8 cellular contexts compared by ENCODE assay signal in the genomic region with DNA sequence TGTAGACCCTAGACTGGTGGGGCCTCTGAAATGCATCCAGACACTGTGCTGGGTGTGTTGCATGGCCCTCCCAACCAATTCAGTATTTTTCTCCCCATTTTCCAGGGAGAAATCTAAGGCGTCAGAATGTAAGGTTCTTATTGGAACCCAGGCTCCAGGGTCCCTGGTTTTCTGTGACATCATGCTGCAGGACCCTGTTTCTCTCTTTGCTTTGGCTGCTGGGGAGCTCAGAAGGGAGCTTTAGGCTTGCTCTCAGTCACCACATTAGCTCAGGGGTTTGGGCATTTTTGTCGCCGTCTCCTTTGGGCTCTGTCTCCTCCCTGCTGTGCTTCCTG. TPM values are rescaled to one million over a fixed set of nuclear protein-coding genes. Genes with fewer than 3 reads are reported as not detected.
DNase-seq lines count a peak whose midpoint lies in the region; ATAC-seq and TF ChIP-seq lines count a peak whose summit lies in the region.

No MANE protein-coding gene starts in this region.

- peaks cover 0 to 2% (median 0%) of the 10 kb centered on the region in 7 donors for H3K9me3 Mint-ChIP-seq in CD4-positive, CD25-positive, alpha-beta regulatory T cell
- H3K9me3 Mint-ChIP-seq in brain, result peaks cover 0 to 2% (median 0%) of the 10 kb centered on the region in 5 experiments
- H3K9me3 Mint-ChIP-seq in natural killer cell, result no peaks in the 10 kb centered on the region

- peak in 1 of 2 donors; percentile 26 for ATAC-seq in CD4-positive, CD25-positive, alpha-beta regulatory T cell (ENCODE audit: low read depth in 2 of 2)
- no peak for ATAC-seq in natural killer cell
- no peak for ATAC-seq in GM18867 (IDR thresholded peaks at IDR 0.05; ENCODE audit: unreplicated experiment)
- ATAC-seq in GM18868 (IDR thresholded peaks at IDR 0.05; ENCODE audit: unreplicated experiment), result no peak

- no peaks in the 10 kb centered on the region for H3K9me3 ChIP-seq in CD4-positive, CD25-positive, alpha-beta regulatory T cell (ENCODE audit: control insufficient read depth in 2 of 2, low read length in 2 of 2)

- H3K27ac ChIP-seq in CD4-positive, CD25-positive, alpha-beta regulatory T cell (ENCODE audit: insufficient read depth, low read length, poor library complexity, severe bottlenecking), result peak overlapping the region; percentile 8
- H3K27ac ChIP-seq in HL-60 (replicated peaks), result peak overlapping the region; percentile 82

- no peaks in the 10 kb centered on the region for H3K36me3 Mint-ChIP-seq in CD4-positive, CD25-positive, alpha-beta regulatory T cell
- H3K36me3 Mint-ChIP-seq in brain (no peaks in the 10 kb centered on the region), natural killer cell (peaks cover 5% of the 10 kb centered on the region)

- peak overlapping the region; percentile 49 to 89 (median 82) for H3K27ac Mint-ChIP-seq in CD4-positive, CD25-positive, alpha-beta regulatory T cell
- H3K27ac Mint-ChIP-seq in brain (peak overlapping the region in 3 of 5 experiments; percentile 73 to 84 (median 81)), natural killer cell (peak overlapping the region; percentile 94 to 96)

- peaks cover 4 to 63% (median 21%) of the 10 kb centered on the region in 4 donors for H3K4me1 Mint-ChIP-seq in CD4-positive, CD25-positive, alpha-beta regulatory T cell
- H3K4me1 Mint-ChIP-seq in brain (peaks cover 38% of the 10 kb centered on the region), natural killer cell (peaks cover 39 to 85% of the 10 kb centered on the region in 2 donors)

- H3K4me3 Mint-ChIP-seq in CD4-positive, CD25-positive, alpha-beta regulatory T cell, result peak overlapping the region; percentile 46 to 91 (median 82)
- peak overlapping the region in 1 of 5 experiments; percentile 53 for H3K4me3 Mint-ChIP-seq in brain
- peak overlapping the region; percentile 87 for H3K4me3 Mint-ChIP-seq in natural killer cell

- H3K4me1 ChIP-seq in CD4-positive, CD25-positive, alpha-beta regulatory T cell (ENCODE audit: control insufficient read depth, insufficient read depth, low read length, poor library complexity, severe bottlenecking), result peaks cover 41% of the 10 kb centered on the region

- no peaks in the 10 kb centered on the region for H3K27me3 ChIP-seq in CD4-positive, CD25-positive, alpha-beta regulatory T cell (ENCODE audit: control insufficient read depth, insufficient read depth, low read length)
- H3K27me3 ChIP-seq in HL-60 (ENCODE audit: insufficient read depth, poor library complexity, severe bottlenecking), result no peaks in the 10 kb centered on the region

- intact Hi-C loops in natural killer cell (cut with micrococcal nuclease), result loop anchor here (1.0 to 10.0 kb wide), 5 partner anchors 40 to 378 kb away; partner anchors contain the start of gene LTO1

- no peak for DNase-seq in CD4-positive, CD25-positive, alpha-beta regulatory T cell
- DNase-seq in HL-60 (ENCODE audit: low read depth in 1 of 2, low spot score in 1 of 2), result no peak
- no peak for DNase-seq in natural killer cell
- DNase-seq in NCI-H2227 (lab: John Stamatoyannopoulos, UW; ENCODE audit: unreplicated experiment), result no peak
- no peak for DNase-seq in hypothalamus (lab: John Stamatoyannopoulos, UW)

- H3K4me3 ChIP-seq in CD4-positive, CD25-positive, alpha-beta regulatory T cell (ENCODE audit: low read depth, low read length), result peak overlapping the region; percentile 50
- H3K4me3 ChIP-seq in HL-60 (replicated peaks; ENCODE audit: insufficient read depth, low read length), result no peak overlapping the region

- no peaks in the 10 kb centered on the region for H3K27me3 Mint-ChIP-seq in CD4-positive, CD25-positive, alpha-beta regulatory T cell
- H3K27me3 Mint-ChIP-seq in brain (peaks cover 3% of the 10 kb centered on the region), natural killer cell (ENCODE audit: low read depth in 2 of 2) (peaks cover 0 to 5% of the 10 kb centered on the region in 2 donors)

- no peak for TF ChIP-seq CTCF in HL-60 (IDR thresholded peaks at IDR 0.05; ENCODE audit: insufficient read depth, low read length)
- TF ChIP-seq CTCF in brain (conservative IDR thresholded peaks at IDR 0.05), result no peak
- TF ChIP-seq CTCF in natural killer cell (IDR thresholded peaks at IDR 0.05), result no peak

- no peaks in the 10 kb centered on the region for H3K36me3 ChIP-seq in CD4-positive, CD25-positive, alpha-beta regulatory T cell (ENCODE audit: control insufficient read depth, insufficient read depth, low read length)

RNA-seq across cellular contexts. Expression of gene MYEOV, which starts 2.9 kb away (rescaled TPM):
- total RNA-seq in CD4-positive, CD25-positive, alpha-beta regulatory T cell, result 1.0 TPM
- not detected for polyA plus RNA-seq in CD4-positive, CD25-positive, alpha-beta regulatory T cell
- polyA plus RNA-seq in brain (ENCODE audit: insufficient read depth, low read depth, low replicate concordance), result not detected
- 1 to 10 TPM in 2 of 3 donors, not detected in 1; 1.1 to 1.2 TPM for total RNA-seq in natural killer cell
